In genomic region chr11:47426062-47426956, GRCh38 we compare ENCODE assay signal across 8 cellular contexts. TPM values are rescaled to one million over a fixed set of nuclear protein-coding genes. Genes with fewer than 3 reads are reported as not detected.
A peak's percentile ranks its signal among the peaks of the same experiment; 100 is the strongest.
DNase-seq lines count a peak whose midpoint lies in the region; ATAC-seq and TF ChIP-seq lines count a peak whose summit lies in the region.

PSMC3 (minus strand) TSS chr11:47426439; CDS start chr11:47426279, 160 bp downstream.

- H3K27ac ChIP-seq in DND-41 (ENCODE audit: low read length) (peak within 1 kb of the TSS; percentile 100), GM23248 (peak within 1 kb of the TSS; percentile 77), esophagus squamous epithelium (peak within 1 kb of the TSS; percentile 90 to 98 (median 94))

- H3K27me3 ChIP-seq in DND-41 (ENCODE audit: insufficient read depth, low read length, poor library complexity) (no peaks in the 10 kb centered on the region), GM23248 (replicated peaks; ENCODE audit: insufficient read depth) (no peaks in the 10 kb centered on the region), esophagus squamous epithelium (no peaks in the 10 kb centered on the region)

- no peaks in the 10 kb centered on the region for H3K27me3 Mint-ChIP-seq in activated T-helper 1 cell treated with anti-CD3 and anti-CD28 coated beads, Interleukin-12 subunit alpha, Interleukin-12 subunit beta, Interleukin-2, Interleukin-4 antibody, amounts not matched to agents 30 ng/mL and 10 ng/mL and 1 ng/mL, durations not matched to agents 14 hours and 24 hours and 36 hours (ENCODE audit: insufficient read depth)
- no peaks in the 10 kb centered on the region for H3K27me3 Mint-ChIP-seq in naive B cell
- no peaks in the 10 kb centered on the region for H3K27me3 Mint-ChIP-seq in stimulated activated memory B cell treated with anti-CD40 and anti-IgM and Interleukin-4, amounts not matched to agents 10 μg/mL and 1 μg/mL and 100 μg/mL, for 72 hours

- H3F3A ChIP-seq in GM23248 (ENCODE audit: insufficient read depth): peaks cover 6% of the 10 kb centered on the region; the same call in 1 of the 2 replicates

- H2AFZ ChIP-seq in DND-41 (ENCODE audit: low read depth, low read length) (peak within 1 kb of the TSS; percentile 99), GM23248 (peak within 1 kb of the TSS; percentile 98)

- H3K9me3 ChIP-seq in DND-41 (ENCODE audit: insufficient read depth, low read length, severe bottlenecking) (no peaks in the 10 kb centered on the region), GM23248 (ENCODE audit: low read depth) (no peaks in the 10 kb centered on the region), esophagus squamous epithelium (no peaks in the 10 kb centered on the region)

- peak in 1 of 4 donors; percentile 55 for TF ChIP-seq POLR2A in esophagus squamous epithelium (IDR thresholded peaks at IDR 0.05)

- H3K4me3 Mint-ChIP-seq in activated T-helper 1 cell treated with anti-CD3 and anti-CD28 coated beads, Interleukin-12 subunit alpha, Interleukin-12 subunit beta, Interleukin-2, Interleukin-4 antibody, amounts not matched to agents 30 ng/mL and 10 ng/mL and 1 ng/mL, durations not matched to agents 14 hours and 24 hours and 36 hours: peak within 1 kb of the TSS; percentile 95
- peak within 1 kb of the TSS; percentile 95 to 100 (median 100) for H3K4me3 Mint-ChIP-seq in naive B cell
- peak within 1 kb of the TSS; percentile 91 for H3K4me3 Mint-ChIP-seq in stimulated activated memory B cell treated with anti-CD40 and anti-IgM and Interleukin-4, amounts not matched to agents 10 μg/mL and 1 μg/mL and 100 μg/mL, for 72 hours

- H3K4me1 Mint-ChIP-seq in activated T-helper 1 cell treated with anti-CD3 and anti-CD28 coated beads, Interleukin-12 subunit alpha, Interleukin-12 subunit beta, Interleukin-2, Interleukin-4 antibody, amounts not matched to agents 30 ng/mL and 10 ng/mL and 1 ng/mL, durations not matched to agents 14 hours and 24 hours and 36 hours (ENCODE audit: low read depth): peaks cover 28% of the 10 kb centered on the region
- H3K4me1 Mint-ChIP-seq in naive B cell: peaks cover 17 to 31% (median 28%) of the 10 kb centered on the region in 3 donors
- peaks cover 25% of the 10 kb centered on the region for H3K4me1 Mint-ChIP-seq in stimulated activated memory B cell treated with anti-CD40 and anti-IgM and Interleukin-4, amounts not matched to agents 10 μg/mL and 1 μg/mL and 100 μg/mL, for 72 hours

- peaks cover 32% of the 10 kb centered on the region for H3K4me1 ChIP-seq in DND-41 (ENCODE audit: insufficient read depth, low read length)
- H3K4me1 ChIP-seq in GM23248 (ENCODE audit: insufficient read depth): peaks cover 10% of the 10 kb centered on the region; the same call in 1 of the 2 replicates
- H3K4me1 ChIP-seq in esophagus squamous epithelium: peaks cover 11 to 26% (median 14%) of the 10 kb centered on the region in 3 donors

- H3K9ac ChIP-seq in DND-41 (ENCODE audit: low read depth, low read length) (peak within 1 kb of the TSS; percentile 96), GM23248 (peak within 1 kb of the TSS; percentile 97)

- intact Hi-C loops in activated T-helper 1 cell treated with anti-CD3 and anti-CD28 coated beads, Interleukin-12 subunit alpha, Interleukin-12 subunit beta, Interleukin-2, Interleukin-4 antibody, amounts not matched to agents 30 ng/mL and 10 ng/mL and 1 ng/mL, durations not matched to agents 14 hours and 24 hours and 36 hours (cut with micrococcal nuclease): loop anchor here (1.0 to 5.0 kb wide), 16 partner anchors 18 to 1510 kb away; partner anchors contain the start of genes ACP2, AGBL2, ARFGAP2 and ARHGAP1
- intact Hi-C loops in esophagus squamous epithelium (cut with DNase I): no loop called here

- peaks cover 12% of the 10 kb centered on the region for H4K20me1 ChIP-seq in DND-41 (ENCODE audit: insufficient read depth, low read length)
- H4K20me1 ChIP-seq in GM23248 (ENCODE audit: insufficient read depth): no peaks in the 10 kb centered on the region

- DNase-seq in DND-41: peak; percentile 97
- peak; percentile 100 for DNase-seq in GM23248
- peak; percentile 93 to 96 for DNase-seq in Kasumi-1 (lab: John Stamatoyannopoulos, UW)
- peak; percentile 93 for DNase-seq in RPMI7951 (ENCODE audit: low read depth)
- peak; percentile 96 for DNase-seq in activated T-helper 1 cell treated with anti-CD3 and anti-CD28 coated beads, Interleukin-12 subunit alpha, Interleukin-12 subunit beta, Interleukin-2, Interleukin-4 antibody, amounts not matched to agents 30 ng/mL and 10 ng/mL and 1 ng/mL, durations not matched to agents 14 hours and 24 hours and 36 hours (ENCODE audit: low spot score)
- peak; percentile 85 for DNase-seq in esophagus squamous epithelium (lab: John Stamatoyannopoulos, UW)
- peak; percentile 98 for DNase-seq in naive B cell

- H3K4me3 ChIP-seq in DND-41 (ENCODE audit: low read depth in 1 of 2, low read length in 2 of 2) (peak within 1 kb of the TSS; percentile 94 to 100), GM23248 (peak within 1 kb of the TSS; percentile 92), esophagus squamous epithelium (peak within 1 kb of the TSS; percentile 85 to 99 (median 90))

- WGBS in GM23248 (ENCODE audit: low coverage in 1 of 2, low lambda C conversion rate in 2 of 2, missing lambda C conversion rate in 2 of 2), 2 experiments: 2% methylated on average over 49 to 62 of the region's 62 CpGs
- WGBS in esophagus squamous epithelium, 2 donors: 0% methylated on average over 17 to 20 of the region's 62 CpGs

- H3K9me3 Mint-ChIP-seq in activated T-helper 1 cell treated with anti-CD3 and anti-CD28 coated beads, Interleukin-12 subunit alpha, Interleukin-12 subunit beta, Interleukin-2, Interleukin-4 antibody, amounts not matched to agents 30 ng/mL and 10 ng/mL and 1 ng/mL, durations not matched to agents 14 hours and 24 hours and 36 hours: no peaks in the 10 kb centered on the region
- H3K9me3 Mint-ChIP-seq in naive B cell: no peaks in the 10 kb centered on the region
- H3K9me3 Mint-ChIP-seq in stimulated activated memory B cell treated with anti-CD40 and anti-IgM and Interleukin-4, amounts not matched to agents 10 μg/mL and 1 μg/mL and 100 μg/mL, for 72 hours: no peaks in the 10 kb centered on the region

- H3K79me2 ChIP-seq in DND-41 (ENCODE audit: insufficient read depth, low read length) (peaks cover 37% of the 10 kb centered on the region), GM23248 (ENCODE audit: insufficient read depth) (peaks cover 32% of the 10 kb centered on the region)

- H3K36me3 ChIP-seq in DND-41 (ENCODE audit: insufficient read depth, low read length) (peaks cover 43% of the 10 kb centered on the region), GM23248 (ENCODE audit: low read depth) (peaks cover 12% of the 10 kb centered on the region; the same call in 1 of the 2 replicates), esophagus squamous epithelium (peaks cover 13 to 38% (median 24%) of the 10 kb centered on the region in 3 donors)

- peak; percentile 89 for ATAC-seq in DND-41 (ENCODE audit: insufficient read depth, low read depth)
- ATAC-seq in naive B cell (ENCODE audit: low read depth in 2 of 2): peak; percentile 90 to 92
- ATAC-seq in stimulated activated memory B cell treated with anti-CD40 and anti-IgM and Interleukin-4, amounts not matched to agents 10 μg/mL and 1 μg/mL and 100 μg/mL, for 72 hours: peak; percentile 97

- H3K4me2 ChIP-seq in DND-41 (ENCODE audit: insufficient read depth, low read length) (peak within 1 kb of the TSS; percentile 85), GM23248 (ENCODE audit: unreplicated experiment) (peak within 1 kb of the TSS; percentile 98)

- in situ Hi-C loops in GM23248 (cut with MboI): no loop called here

- no peak for TF ChIP-seq CTCF in DND-41 (IDR thresholded peaks at IDR 0.05; ENCODE audit: borderline replicate concordance, extremely low read depth, low read length, poor library complexity, severe bottlenecking)
- TF ChIP-seq CTCF in esophagus squamous epithelium (IDR thresholded peaks at IDR 0.05): peak in 1 of 6 experiments; percentile 6

- peak within 1 kb of the TSS; percentile 96 for H3K27ac Mint-ChIP-seq in activated T-helper 1 cell treated with anti-CD3 and anti-CD28 coated beads, Interleukin-12 subunit alpha, Interleukin-12 subunit beta, Interleukin-2, Interleukin-4 antibody, amounts not matched to agents 30 ng/mL and 10 ng/mL and 1 ng/mL, durations not matched to agents 14 hours and 24 hours and 36 hours
- H3K27ac Mint-ChIP-seq in naive B cell: peak within 1 kb of the TSS; percentile 97 to 99 (median 98)
- peak within 1 kb of the TSS; percentile 97 for H3K27ac Mint-ChIP-seq in stimulated activated memory B cell treated with anti-CD40 and anti-IgM and Interleukin-4, amounts not matched to agents 10 μg/mL and 1 μg/mL and 100 μg/mL, for 72 hours

- peaks cover 33% of the 10 kb centered on the region for H3K36me3 Mint-ChIP-seq in activated T-helper 1 cell treated with anti-CD3 and anti-CD28 coated beads, Interleukin-12 subunit alpha, Interleukin-12 subunit beta, Interleukin-2, Interleukin-4 antibody, amounts not matched to agents 30 ng/mL and 10 ng/mL and 1 ng/mL, durations not matched to agents 14 hours and 24 hours and 36 hours (ENCODE audit: low read depth)
- peaks cover 0 to 23% of the 10 kb centered on the region in 2 donors for H3K36me3 Mint-ChIP-seq in naive B cell
- peaks cover 41% of the 10 kb centered on the region for H3K36me3 Mint-ChIP-seq in stimulated activated memory B cell treated with anti-CD40 and anti-IgM and Interleukin-4, amounts not matched to agents 10 μg/mL and 1 μg/mL and 100 μg/mL, for 72 hours

- no peaks in the 10 kb centered on the region for H3K9me2 ChIP-seq in GM23248 (ENCODE audit: insufficient read depth)

RNA-seq across cellular contexts. Expression of gene PSMC3, which starts in this region (rescaled TPM):
- 139 and 151 TPM in 2 replicates for total RNA-seq in GM23248 (2014; rRNA removed; shearing (Covaris generic))
- polyA plus RNA-seq in GM23248 (2016; fragmentation: Nextera tagmentation; extraction: Ambion mirVana) (212 and 220 TPM in 2 replicates), naive B cell (ENCODE audit: low read depth in 6 of 6) (100 to 1,000 TPM in 2 of 6 donors, 10 to 100 TPM in 4; 78.6 to 109 (median 95.1) TPM)
- 179 and 223 TPM in 2 replicates for total RNA-seq in RPMI7951 (2014; rRNA removed; shearing (Covaris generic))
- total RNA-seq in activated T-helper 1 cell treated with anti-CD3 and anti-CD28 coated beads, Interleukin-12 subunit alpha, Interleukin-12 subunit beta, Interleukin-2, Interleukin-4 antibody, amounts not matched to agents 30 ng/mL and 10 ng/mL and 1 ng/mL, durations not matched to agents 14 hours and 24 hours and 36 hours: 219 and 222 TPM in 2 replicates
- total RNA-seq in esophagus squamous epithelium: 100 to 1,000 TPM in 3 of 4 donors, 10 to 100 TPM in 1; 72.9 to 134 (median 122) TPM

Comparison
In these comparisons a context has a peak if more than half of its experiments do, and no peak if none do; other contexts are left out.
1. Peak in every context shown above with its lines: DNase-seq, ATAC-seq, H3K4me3 ChIP-seq and H3K27ac ChIP-seq.